In genomic region chr16:2468142-2468724, GRCh38 we compare ENCODE assay signal across 6 cellular contexts. TPM values are rescaled to one million over a fixed set of nuclear protein-coding genes. Genes with fewer than 3 reads are reported as not detected.
A peak's percentile ranks its signal among the peaks of the same experiment; 100 is the strongest.
DNase-seq lines count a peak whose midpoint lies in the region; ATAC-seq lines count a peak whose summit lies in the region.

No MANE protein-coding gene starts in this region.

- no peaks in the 10 kb centered on the region for H3K36me3 Mint-ChIP-seq in activated CD4-positive, alpha-beta T cell treated with anti-CD3 and anti-CD28 coated beads, Interleukin-2, amount 10 ng/mL, durations not matched to agents 7 days and 5 days (ENCODE audit: low read depth)
- peaks cover 1% of the 10 kb centered on the region for H3K36me3 Mint-ChIP-seq in activated naive CD8-positive, alpha-beta T cell treated with anti-CD3 and anti-CD28 coated beads, Interleukin-2, amount 50 U/mL, for 24 hours (ENCODE audit: low read depth)

- no peaks in the 10 kb centered on the region for H3K9me3 Mint-ChIP-seq in activated CD4-positive, alpha-beta T cell treated with anti-CD3 and anti-CD28 coated beads, Interleukin-2, amount 10 ng/mL, durations not matched to agents 7 days and 5 days
- H3K9me3 Mint-ChIP-seq in activated naive CD8-positive, alpha-beta T cell treated with anti-CD3 and anti-CD28 coated beads, Interleukin-2, amount 50 U/mL, for 24 hours: no peaks in the 10 kb centered on the region

- POLR2A ChIA-PET in activated CD4-positive, alpha-beta T cell treated with anti-CD3 and anti-CD28 coated beads, Interleukin-2, amount 10 ng/mL, durations not matched to agents 7 days and 5 days (lab: Charles Lee): no interaction called here

- H3K9ac ChIP-seq in muscle layer of colon (ENCODE audit: low read length): no peak overlapping the region

- H3K27me3 ChIP-seq in muscle layer of colon (ENCODE audit: control insufficient read depth in 1 of 2, insufficient read depth in 2 of 2, low read length in 2 of 2): peaks cover 22 to 55% of the 10 kb centered on the region in 2 donors

- no peak overlapping the region for H3K27ac ChIP-seq in muscle layer of colon (ENCODE audit: low read depth, low read length)

- H3K27ac Mint-ChIP-seq in activated CD4-positive, alpha-beta T cell treated with anti-CD3 and anti-CD28 coated beads, Interleukin-2, amount 10 ng/mL, durations not matched to agents 7 days and 5 days: no peak overlapping the region
- H3K27ac Mint-ChIP-seq in activated naive CD8-positive, alpha-beta T cell treated with anti-CD3 and anti-CD28 coated beads, Interleukin-2, amount 50 U/mL, for 24 hours: no peak overlapping the region

- peak overlapping the region; percentile 35 to 47 for H3K4me3 ChIP-seq in muscle layer of colon (ENCODE audit: low read depth in 1 of 2, low read length in 2 of 2)

- H3K9me3 ChIP-seq in muscle layer of colon (ENCODE audit: low read length): no peaks in the 10 kb centered on the region

- peaks cover 39% of the 10 kb centered on the region for H3K27me3 Mint-ChIP-seq in activated CD4-positive, alpha-beta T cell treated with anti-CD3 and anti-CD28 coated beads, Interleukin-2, amount 10 ng/mL, durations not matched to agents 7 days and 5 days
- H3K27me3 Mint-ChIP-seq in activated naive CD8-positive, alpha-beta T cell treated with anti-CD3 and anti-CD28 coated beads, Interleukin-2, amount 50 U/mL, for 24 hours: peaks cover 25% of the 10 kb centered on the region

- peaks cover 10% of the 10 kb centered on the region for H3K4me1 Mint-ChIP-seq in activated CD4-positive, alpha-beta T cell treated with anti-CD3 and anti-CD28 coated beads, Interleukin-2, amount 10 ng/mL, durations not matched to agents 7 days and 5 days
- H3K4me1 Mint-ChIP-seq in activated naive CD8-positive, alpha-beta T cell treated with anti-CD3 and anti-CD28 coated beads, Interleukin-2, amount 50 U/mL, for 24 hours: peaks cover 23% of the 10 kb centered on the region

- H3K4me1 ChIP-seq in muscle layer of colon (ENCODE audit: insufficient read depth, low read length): peaks cover 9% of the 10 kb centered on the region

- CTCF ChIA-PET in activated CD4-positive, alpha-beta T cell treated with anti-CD3 and anti-CD28 coated beads, Interleukin-2, amount 10 ng/mL, durations not matched to agents 7 days and 5 days (lab: Charles Lee): interaction anchor here (0.9 to 1.2 kb wide), 3 partner anchors 9 to 128 kb away, joined by 3 to 4 read pairs (median 3); partner anchors contain the start of gene ABCA3

- peak; percentile 22 for ATAC-seq in activated naive CD8-positive, alpha-beta T cell treated with anti-CD3 and anti-CD28 coated beads, Interleukin-2, amount 50 U/mL, for 24 hours
- no peak for ATAC-seq in GM19395 (IDR thresholded peaks at IDR 0.05; ENCODE audit: unreplicated experiment)

- DNase-seq in activated CD4-positive, alpha-beta T cell treated with anti-CD3 and anti-CD28 coated beads for 48 hours: peak; percentile 25
- no peak for DNase-seq in activated CD4-positive, alpha-beta T cell treated with anti-CD3 and anti-CD28 coated beads, Interleukin-2, amount 10 ng/mL, durations not matched to agents 7 days and 5 days
- DNase-seq in activated naive CD8-positive, alpha-beta T cell treated with anti-CD3 and anti-CD28 coated beads, Interleukin-2, amount 50 U/mL, for 24 hours: peak; percentile 34
- DNase-seq in putamen (ENCODE audit: low spot score): no peak

- no peak overlapping the region for H3K4me3 Mint-ChIP-seq in activated CD4-positive, alpha-beta T cell treated with anti-CD3 and anti-CD28 coated beads, Interleukin-2, amount 10 ng/mL, durations not matched to agents 7 days and 5 days
- peak overlapping the region; percentile 17 for H3K4me3 Mint-ChIP-seq in activated naive CD8-positive, alpha-beta T cell treated with anti-CD3 and anti-CD28 coated beads, Interleukin-2, amount 50 U/mL, for 24 hours

- H3K36me3 ChIP-seq in muscle layer of colon (ENCODE audit: insufficient read depth, low read length): no peaks in the 10 kb centered on the region

RNA-seq across cellular contexts. Expression of gene NTN3, which starts 2.9 kb away (rescaled TPM):
- not detected for total RNA-seq in activated CD4-positive, alpha-beta T cell treated with anti-CD3 and anti-CD28 coated beads, Interleukin-2, amount 10 ng/mL, durations not matched to agents 7 days and 5 days

RNA-seq across cellular contexts. Expression of gene TBC1D24, which starts 6.7 kb away (rescaled TPM):
- 1 to 10 TPM; 8.1 TPM for total RNA-seq in activated CD4-positive, alpha-beta T cell treated with anti-CD3 and anti-CD28 coated beads, Interleukin-2, amount 10 ng/mL, durations not matched to agents 7 days and 5 days

RNA-seq across cellular contexts. Expression of gene TEDC2, which starts 8.3 kb away (rescaled TPM):
- 10 to 100 TPM; 15.5 to 21.4 TPM for total RNA-seq in activated CD4-positive, alpha-beta T cell treated with anti-CD3 and anti-CD28 coated beads, Interleukin-2, amount 10 ng/mL, durations not matched to agents 7 days and 5 days

RNA-seq across cellular contexts. Expression of gene CCNF, which starts 39.0 kb away (rescaled TPM):
- total RNA-seq in activated CD4-positive, alpha-beta T cell treated with anti-CD3 and anti-CD28 coated beads, Interleukin-2, amount 10 ng/mL, durations not matched to agents 7 days and 5 days: 100 to 1,000 TPM in 1 of 2 experiments, 10 to 100 TPM in 1; 99.3 to 101 TPM

RNA-seq across cellular contexts. Expression of gene ATP6V0C, which starts 45.5 kb away (rescaled TPM):
- total RNA-seq in activated CD4-positive, alpha-beta T cell treated with anti-CD3 and anti-CD28 coated beads, Interleukin-2, amount 10 ng/mL, durations not matched to agents 7 days and 5 days: 100 to 1,000 TPM; 103 to 111 TPM

Comparison
In these comparisons a context has a peak if more than half of its experiments do, and no peak if none do; other contexts are left out.
1. DNase-seq: peak in activated CD4-positive, alpha-beta T cell treated with anti-CD3 and anti-CD28 coated beads for 48 hours (single experiment) and activated naive CD8-positive, alpha-beta T cell treated with anti-CD3 and anti-CD28 coated beads, Interleukin-2, amount 50 U/mL, for 24 hours (single experiment); none in activated CD4-positive, alpha-beta T cell treated with anti-CD3 and anti-CD28 coated beads, Interleukin-2, amount 10 ng/mL, durations not matched to agents 7 days and 5 days (single experiment) and putamen (single experiment).